In the genomic region with DNA sequence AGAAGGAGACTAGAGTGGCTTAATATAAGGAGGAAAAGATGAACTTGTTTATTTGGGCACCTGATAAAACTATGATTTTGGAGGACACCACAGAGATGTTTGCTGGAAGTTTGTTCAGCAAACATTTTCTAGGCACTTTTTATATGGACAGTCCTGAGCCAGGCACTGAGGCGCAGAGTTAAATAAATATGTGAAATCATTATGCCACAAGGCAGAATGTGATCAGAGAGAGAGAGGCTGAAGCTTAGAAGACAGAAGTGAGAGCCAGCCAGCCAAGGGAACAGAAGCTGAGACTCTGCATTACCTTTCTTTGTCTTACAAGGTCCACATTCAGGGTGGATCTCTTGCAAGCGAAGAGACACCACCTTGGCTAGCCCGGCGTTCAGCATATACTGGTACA, we compare ENCODE assay signal across 14 cellular contexts. TPM values are rescaled to one million over a fixed set of nuclear protein-coding genes. Genes with fewer than 3 reads are reported as not detected.
A peak's percentile ranks its signal among the peaks of the same experiment; 100 is the strongest.
DNase-seq lines count a peak whose midpoint lies in the region; ATAC-seq and TF ChIP-seq lines count a peak whose summit lies in the region.
"Had no signal": no experiment of that assay in that cellular context is flagged by ENCODE, and none has a peak within 500 bp of the region (broad histone marks: within the 10 kb centered on the region; RNA-seq: fewer than 3 reads in every experiment).

No MANE protein-coding gene starts in this region.

- H3K27ac ChIP-seq in heart left ventricle (peak overlapping the region in 9 of 12 donors; percentile 20 to 97 (median 69)), right cardiac atrium (ENCODE audit: low read length) (no peak overlapping the region), psoas muscle (peak overlapping the region; percentile 84), brain microvascular endothelial cell (no peak overlapping the region), esophagus squamous epithelium (no peak overlapping the region)

- H3K4me1 ChIP-seq in heart left ventricle (peaks cover 0 to 57% (median 14%) of the 10 kb centered on the region in 12 donors), right cardiac atrium (ENCODE audit: control insufficient read depth, insufficient read depth, low read length) (no peaks in the 10 kb centered on the region), psoas muscle (peaks cover 36% of the 10 kb centered on the region), esophagus squamous epithelium (no peaks in the 10 kb centered on the region)

- H3K27me3 Mint-ChIP-seq in brain: no peaks in the 10 kb centered on the region
- H3K27me3 Mint-ChIP-seq: B cell; CD4-positive, alpha-beta memory T cell had no signal

- H3K4me1 Mint-ChIP-seq in brain: peaks cover 27% of the 10 kb centered on the region
- H3K4me1 Mint-ChIP-seq: B cell, GM23338 had no signal

- H3K9me3 ChIP-seq in heart left ventricle: peaks cover 0 to 12% (median 0%) of the 10 kb centered on the region in 12 donors
- no peaks in the 10 kb centered on the region for H3K9me3 ChIP-seq in right cardiac atrium (ENCODE audit: control insufficient read depth, low read length)
- H3K9me3 ChIP-seq in psoas muscle: no peaks in the 10 kb centered on the region
- no peaks in the 10 kb centered on the region for H3K9me3 ChIP-seq in esophagus squamous epithelium

- H3K27me3 ChIP-seq in heart left ventricle (no peaks in the 10 kb centered on the region), right cardiac atrium (ENCODE audit: control insufficient read depth, insufficient read depth) (no peaks in the 10 kb centered on the region), psoas muscle (ENCODE audit: insufficient read depth in 3 of 3, low read length in 2 of 3) (no peaks in the 10 kb centered on the region), brain microvascular endothelial cell (replicated peaks) (no peaks in the 10 kb centered on the region), esophagus squamous epithelium (no peaks in the 10 kb centered on the region)

- peak overlapping the region in 3 of 5 experiments; percentile 6 to 97 (median 71) for H3K27ac Mint-ChIP-seq in brain
- H3K27ac Mint-ChIP-seq: B cell, GM23338 had no signal

- 93 to 98% (median 97%) methylated on average over 4 of the region's 4 CpGs for WGBS in heart left ventricle, 4 donors
- WGBS in right cardiac atrium: over 99% methylated on average over 4 of the region's 4 CpGs
- 82 to 99% (median 91%) methylated on average over 4 of the region's 4 CpGs for WGBS in psoas muscle, 3 donors
- WGBS in esophagus squamous epithelium, 2 donors: 97 to 100% methylated on average over 4 of the region's 4 CpGs

- in situ Hi-C loops in brain microvascular endothelial cell (cut with HindIII; ENCODE audit: low pct_ligation_motif_present, low sequenced_read_pairs): no loop called here

- TF ChIP-seq CTCF in heart left ventricle (IDR thresholded peaks at IDR 0.05): no peak
- TF ChIP-seq CTCF in LNCaP clone FGC (IDR thresholded peaks at IDR 0.05; ENCODE audit: control insufficient read depth, extremely low read depth, insufficient read depth): no peak
- no peak for TF ChIP-seq CTCF in brain (conservative IDR thresholded peaks at IDR 0.05)
- no peak for TF ChIP-seq CTCF in psoas muscle (IDR thresholded peaks at IDR 0.05)
- no peak for TF ChIP-seq CTCF in brain microvascular endothelial cell (IDR thresholded peaks at IDR 0.05; ENCODE audit: low read depth, low read length, missing control alignments)
- no peak for TF ChIP-seq CTCF in esophagus squamous epithelium (IDR thresholded peaks at IDR 0.05)

- H3K4me3 ChIP-seq in heart left ventricle (no peak overlapping the region), right cardiac atrium (ENCODE audit: low read length) (no peak overlapping the region), LNCaP clone FGC (ENCODE audit: low read depth, low read length) (0 out of 2 replicates have a peak overlapping the region, but pooled peaks have one; percentile 11), psoas muscle (no peak overlapping the region), brain microvascular endothelial cell (ENCODE audit: low read depth, low read length) (no peak overlapping the region), esophagus squamous epithelium (no peak overlapping the region)
- H3K4me3 ChIP-seq: GM23338 had no signal

- H3K9me3 Mint-ChIP-seq in brain: peaks cover 0 to 8% (median 0%) of the 10 kb centered on the region in 5 experiments
- H3K9me3 Mint-ChIP-seq: CD4-positive, alpha-beta memory T cell; GM23338 had no signal

- H3K36me3 Mint-ChIP-seq in brain: peaks cover 98% of the 10 kb centered on the region

- H3K36me3 ChIP-seq in heart left ventricle (peaks cover 3 to 100% (median 98%) of the 10 kb centered on the region in 9 donors), psoas muscle (ENCODE audit: insufficient read depth in 1 of 2, low read depth in 1 of 2) (peaks cover 5 to 83% of the 10 kb centered on the region in 2 donors), brain microvascular endothelial cell (replicated peaks) (peaks cover 74% of the 10 kb centered on the region), esophagus squamous epithelium (peaks cover 47 to 100% (median 63%) of the 10 kb centered on the region in 3 donors)

- ATAC-seq in heart left ventricle (no peak), right cardiac atrium (no peak), psoas muscle (no peak), HG03025 (IDR thresholded peaks at IDR 0.05; ENCODE audit: low FRiP score, unreplicated experiment) (no peak)
- ATAC-seq: GM23338 had no signal

- DNase-seq in heart left ventricle: no peak
- no peak for DNase-seq in right cardiac atrium
- peak; percentile 89 for DNase-seq in LNCaP clone FGC (ENCODE audit: low read depth)
- DNase-seq in psoas muscle: no peak
- no peak for DNase-seq in brain microvascular endothelial cell
- no peak for DNase-seq in esophagus squamous epithelium (lab: John Stamatoyannopoulos, UW)
- DNase-seq: C1 segment of cervical spinal cord; CD4-positive, alpha-beta memory T cell; DMS79; H7 had no signal

- intact Hi-C loops in heart left ventricle (cut with DNase I): loop anchor here in 1 of 10 donors (10.0 kb wide), 1 partner anchor 63 kb away; no protein-coding TSS in a partner anchor
- intact Hi-C loops in right cardiac atrium (cut with DNase I): no loop called here
- intact Hi-C loops in psoas muscle (cut with DNase I): no loop called here
- intact Hi-C loops in esophagus squamous epithelium (cut with DNase I): no loop called here

- TF ChIP-seq POLR2A in heart left ventricle (IDR thresholded peaks at IDR 0.05) (no peak), esophagus squamous epithelium (IDR thresholded peaks at IDR 0.05) (no peak)

- H3K4me3 Mint-ChIP-seq in brain: no peak overlapping the region
- H3K4me3 Mint-ChIP-seq: B cell; CD4-positive, alpha-beta memory T cell; GM23338 had no signal

RNA-seq across cellular contexts. Expression of a gene that starts 21.4 kb away (rescaled TPM):
- total RNA-seq in heart left ventricle (10 to 100 TPM; 48.1 to 76.4 (median 69.5) TPM), right cardiac atrium (10 to 100 TPM; 49.8 to 58.6 (median 57.4) TPM), psoas muscle (10 to 100 TPM; 35.2 to 95.5 (median 55.5) TPM), esophagus squamous epithelium (100 to 1,000 TPM in 1 of 4 donors, 10 to 100 TPM in 3; 76.5 to 171 (median 84.9) TPM)
- polyA plus RNA-seq in heart left ventricle (10 to 100 TPM; 53.2 to 80.3 TPM), right cardiac atrium (49.0 TPM), brain (ENCODE audit: insufficient read depth, low read depth, low replicate concordance) (111 TPM), psoas muscle (10 to 100 TPM; 37.6 to 57.9 (median 47.4) TPM)

RNA-seq across cellular contexts. Expression of a gene that starts 21.6 kb away (rescaled TPM):
- 10 to 100 TPM in 8 of 9 donors, 1 to 10 TPM in 1; 9.7 to 26.3 (median 18.8) TPM for total RNA-seq in heart left ventricle
- 1 to 10 TPM; 5.8 to 9.1 TPM for polyA plus RNA-seq in heart left ventricle
- 10 to 100 TPM; 10.0 to 13.4 (median 12.3) TPM for total RNA-seq in right cardiac atrium
- 7.0 TPM for polyA plus RNA-seq in right cardiac atrium
- 13.5 TPM for polyA plus RNA-seq in brain (ENCODE audit: insufficient read depth, low read depth, low replicate concordance)
- 1 to 10 TPM; 4.5 to 8.7 (median 6.4) TPM for total RNA-seq in psoas muscle
- polyA plus RNA-seq in psoas muscle: 1 to 10 TPM; 4.7 to 9.6 (median 5.3) TPM
- 10 to 100 TPM; 17.5 to 32.2 (median 25.5) TPM for total RNA-seq in esophagus squamous epithelium

Comparison
In these comparisons a context has a peak if more than half of its experiments do, and no peak if none do; other contexts are left out.
1. H3K27ac ChIP-seq: peak in heart left ventricle (9 of 12) and psoas muscle (single experiment); none in right cardiac atrium (single experiment), brain microvascular endothelial cell (single experiment) and esophagus squamous epithelium (0 of 4).